In genomic region chr16:77223184-77223583, GRCh38 we compare ENCODE assay signal across 9 cellular contexts. TPM values are rescaled to one million over a fixed set of nuclear protein-coding genes. Genes with fewer than 3 reads are reported as not detected.
A peak's percentile ranks its signal among the peaks of the same experiment; 100 is the strongest.
DNase-seq lines count a peak whose midpoint lies in the region; ATAC-seq and TF ChIP-seq lines count a peak whose summit lies in the region.
"Had no signal": no experiment of that assay in that cellular context is flagged by ENCODE, and none has a peak within 500 bp of the region (broad histone marks: within the 10 kb centered on the region; RNA-seq: fewer than 3 reads in every experiment).

No MANE protein-coding gene starts in this region.

- no peak for ATAC-seq in GM21447 (IDR thresholded peaks at IDR 0.05; ENCODE audit: unreplicated experiment)

- TF ChIP-seq CTCF in astrocyte of the cerebellum (IDR thresholded peaks at IDR 0.05; ENCODE audit: low read depth, low read length, missing control alignments) (peak; percentile 9), retinal pigment epithelial cell (conservative IDR thresholded peaks at IDR 0.05; ENCODE audit: low read depth, low read length) (peak; percentile 43)

- in situ Hi-C loops in astrocyte of the cerebellum (cut with HindIII; ENCODE audit: low sequenced_read_pairs) = no loop called here

- peak; percentile 55 for DNase-seq in activated CD4-positive, alpha-beta T cell treated with anti-CD3 and anti-CD28 coated beads for 48 hours
- DNase-seq in activated CD4-positive, alpha-beta T cell treated with anti-CD3 and anti-CD28 coated beads, Interleukin-2, amount 50 U/mL, for 4 hours = no peak
- DNase-seq in HT-29 (ENCODE audit: low spot score) (peak; percentile 39), astrocyte of the cerebellum (ENCODE audit: low read depth) (no peak), retinal pigment epithelial cell (ENCODE audit: low read depth) (no peak), NCI-H1436 treated with DMSO at 0.1 percent for 48 hours (lab: John Stamatoyannopoulos, UW) (no peak), SIG-M5 treated with dmso at 0.1 percent for 504 hours (lab: John Stamatoyannopoulos, UW; ENCODE audit: unreplicated experiment) (no peak)

- H3K4me3 ChIP-seq in astrocyte of the cerebellum (ENCODE audit: low read depth, low read length) (no peak overlapping the region), retinal pigment epithelial cell (ENCODE audit: low read length) (no peak overlapping the region)
- H3K4me3 ChIP-seq: thoracic aorta had no signal

RNA-seq across cellular contexts. Expression of gene SYCE1L, which starts 24.0 kb away (rescaled TPM):
- 0.91 TPM in 1 of 2 replicates, not detected in the other for total RNA-seq in HT-29 (2014; rRNA removed; shearing (Covaris generic))

RNA-seq across cellular contexts. Expression of gene MON1B, which starts 32.2 kb away (rescaled TPM):
- total RNA-seq in HT-29 (2014; rRNA removed; shearing (Covaris generic)) = 21.5 and 25.9 TPM in 2 replicates

Comparison
In these comparisons a context has a peak if more than half of its experiments do, and no peak if none do; other contexts are left out.
1. DNase-seq: peak in activated CD4-positive, alpha-beta T cell treated with anti-CD3 and anti-CD28 coated beads for 48 hours (single experiment) and HT-29 (single experiment); none in activated CD4-positive, alpha-beta T cell treated with anti-CD3 and anti-CD28 coated beads, Interleukin-2, amount 50 U/mL, for 4 hours (0 of 2), astrocyte of the cerebellum (single experiment), retinal pigment epithelial cell (single experiment), NCI-H1436 treated with DMSO at 0.1 percent for 48 hours (single experiment) and SIG-M5 treated with dmso at 0.1 percent for 504 hours (single experiment).